In genomic region chr1:92839442-92839841, GRCh38 we compare ENCODE assay signal across 18 cellular contexts. TPM values are rescaled to one million over a fixed set of nuclear protein-coding genes. Genes with fewer than 3 reads are reported as not detected.
DNase-seq lines count a peak whose midpoint lies in the region; ATAC-seq and TF ChIP-seq lines count a peak whose summit lies in the region.
"Had no signal": no experiment of that assay in that cellular context is flagged by ENCODE, and none has a peak within 500 bp of the region (broad histone marks: within the 10 kb centered on the region; RNA-seq: fewer than 3 reads in every experiment).

No MANE protein-coding gene starts in this region.

- DNase-seq in DMS 273 (lab: John Stamatoyannopoulos, UW; ENCODE audit: unreplicated experiment): peak; percentile 29
- no peak for DNase-seq in DMS 273 treated with DMSO at 0.1 percent for 48 hours (lab: John Stamatoyannopoulos, UW)
- no peak for DNase-seq in HFFc6
- DNase-seq in activated naive CD8-positive, alpha-beta T cell treated with anti-CD3 and anti-CD28 coated beads for 36 hours: no peak
- DNase-seq in natural killer cell: no peak
- no peak for DNase-seq in NCI-H82 treated with DMSO at 0.1 percent for 48 hours (lab: John Stamatoyannopoulos, UW; ENCODE audit: unreplicated experiment)
- no peak for DNase-seq in stimulated activated CD8-positive, alpha-beta memory T cell treated with anti-CD3 and anti-CD28 coated beads, Interleukin-4, amount 100 ng/mL, for 48 hours
- DNase-seq: effector CD4-positive, alpha-beta T cell; GF-D8; head of caudate nucleus; NCI-H1105 treated with DMSO at 0.1 percent for 48 hours; NCI-H2107; NCI-H510A treated with DMSO at 0.1 percent for 48 hours; posterior cingulate gyrus; WERI-Rb-1 had no signal

- peaks cover 56% of the 10 kb centered on the region for H3K4me1 Mint-ChIP-seq in HFFc6 (ENCODE audit: low read depth)
- H3K4me1 Mint-ChIP-seq in activated naive CD8-positive, alpha-beta T cell treated with anti-CD3 and anti-CD28 coated beads for 36 hours: peaks cover 68% of the 10 kb centered on the region
- H3K4me1 Mint-ChIP-seq in natural killer cell: peaks cover 60 to 61% of the 10 kb centered on the region in 2 donors

- H3K27me3 Mint-ChIP-seq in HFFc6 (ENCODE audit: insufficient read depth) (no peaks in the 10 kb centered on the region), natural killer cell (ENCODE audit: low read depth in 2 of 2) (no peaks in the 10 kb centered on the region)
- H3K27me3 Mint-ChIP-seq in activated naive CD8-positive, alpha-beta T cell treated with anti-CD3 and anti-CD28 coated beads for 36 hours: no peaks in the 10 kb centered on the region
- H3K27me3 Mint-ChIP-seq: B cell had no signal

- no peak overlapping the region for H3K4me3 Mint-ChIP-seq in HFFc6
- peak overlapping the region; percentile 92 for H3K4me3 Mint-ChIP-seq in activated naive CD8-positive, alpha-beta T cell treated with anti-CD3 and anti-CD28 coated beads for 36 hours
- H3K4me3 Mint-ChIP-seq in natural killer cell: no peak overlapping the region
- H3K4me3 Mint-ChIP-seq: B cell had no signal

- intact Hi-C loops in natural killer cell (cut with micrococcal nuclease): no loop called here

- ATAC-seq in natural killer cell (no peak), GM21390 (IDR thresholded peaks at IDR 0.05; ENCODE audit: unreplicated experiment) (no peak)
- ATAC-seq: GM12878 had no signal

- H3K36me3 Mint-ChIP-seq in HFFc6 (ENCODE audit: low read depth) (peaks cover 72% of the 10 kb centered on the region), natural killer cell (peaks cover 30% of the 10 kb centered on the region)
- H3K36me3 Mint-ChIP-seq in activated naive CD8-positive, alpha-beta T cell treated with anti-CD3 and anti-CD28 coated beads for 36 hours: peaks cover 86% of the 10 kb centered on the region

- peak overlapping the region; percentile 54; the same call in 1 of the 2 replicates for H3K27ac Mint-ChIP-seq in HFFc6
- H3K27ac Mint-ChIP-seq in activated naive CD8-positive, alpha-beta T cell treated with anti-CD3 and anti-CD28 coated beads for 36 hours: peak overlapping the region; percentile 58
- H3K27ac Mint-ChIP-seq in natural killer cell: peak overlapping the region; percentile 88 to 98
- H3K27ac Mint-ChIP-seq: B cell had no signal

- no peak for TF ChIP-seq CTCF in HFFc6 (IDR thresholded peaks at IDR 0.05)
- TF ChIP-seq CTCF in natural killer cell (IDR thresholded peaks at IDR 0.05): no peak

- H3K9me3 Mint-ChIP-seq in HFFc6 (no peaks in the 10 kb centered on the region), natural killer cell (no peaks in the 10 kb centered on the region)
- no peaks in the 10 kb centered on the region for H3K9me3 Mint-ChIP-seq in activated naive CD8-positive, alpha-beta T cell treated with anti-CD3 and anti-CD28 coated beads for 36 hours

RNA-seq across cellular contexts. Expression of gene RPL5, which starts 7.6 kb away (rescaled TPM):
- 1,000 to 10,000 TPM in 1 of 6 experiments, 100 to 1,000 TPM in 5; 851 to 1,006 (median 921) TPM for total RNA-seq in HFFc6 (2021; fragmentation: NEBNext Ultra II Directional; extraction: Animal tissue kit (Norgen Biotek cat#: 25700))
- total RNA-seq in activated naive CD8-positive, alpha-beta T cell treated with anti-CD3 and anti-CD28 coated beads for 36 hours: 1,000 to 10,000 TPM; 1,677 to 1,713 TPM
- total RNA-seq in natural killer cell: 100 to 1,000 TPM; 573 to 679 (median 647) TPM

RNA-seq across cellular contexts. Expression of gene EVI5, which starts 54.5 kb away (rescaled TPM):
- total RNA-seq in HFFc6 (2021; fragmentation: NEBNext Ultra II Directional; extraction: Animal tissue kit (Norgen Biotek cat#: 25700)): 10 to 100 TPM; 31.7 to 43.7 (median 34.0) TPM
- total RNA-seq in activated naive CD8-positive, alpha-beta T cell treated with anti-CD3 and anti-CD28 coated beads for 36 hours: 10 to 100 TPM; 13.6 to 13.8 TPM
- total RNA-seq in natural killer cell: 1 to 10 TPM; 3.9 to 6.0 (median 5.5) TPM
